In genomic region chr9:120792898-120793765, GRCh38 we compare ENCODE assay signal across 8 cellular contexts.
DNase-seq lines count a peak whose midpoint lies in the region; ATAC-seq and TF ChIP-seq lines count a peak whose summit lies in the region.

A gene with protein sequence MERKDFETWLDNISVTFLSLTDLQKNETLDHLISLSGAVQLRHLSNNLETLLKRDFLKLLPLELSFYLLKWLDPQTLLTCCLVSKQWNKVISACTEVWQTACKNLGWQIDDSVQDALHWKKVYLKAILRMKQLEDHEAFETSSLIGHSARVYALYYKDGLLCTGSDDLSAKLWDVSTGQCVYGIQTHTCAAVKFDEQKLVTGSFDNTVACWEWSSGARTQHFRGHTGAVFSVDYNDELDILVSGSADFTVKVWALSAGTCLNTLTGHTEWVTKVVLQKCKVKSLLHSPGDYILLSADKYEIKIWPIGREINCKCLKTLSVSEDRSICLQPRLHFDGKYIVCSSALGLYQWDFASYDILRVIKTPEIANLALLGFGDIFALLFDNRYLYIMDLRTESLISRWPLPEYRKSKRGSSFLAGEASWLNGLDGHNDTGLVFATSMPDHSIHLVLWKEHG (minus strand): TSS chr9:120793416. CDS start chr9:120788258, 5,158 bp downstream.

- DNase-seq in AG08396 (ENCODE audit: low spot score) = peak; percentile 95
- DNase-seq in NCI-H345 treated with DMSO at 0.1 percent for 48 hours (lab: John Stamatoyannopoulos, UW; ENCODE audit: unreplicated experiment) = peak; percentile 66
- peak; percentile 89 for DNase-seq in activated CD4-positive, CD25-positive, alpha-beta regulatory T cell treated with anti-CD3 and anti-CD28 coated beads, Interleukin-2, amount 50 U/mL, for 72 hours
- peak; percentile 90 for DNase-seq in cerebellar cortex (ENCODE audit: low spot score)
- DNase-seq in islet precursor cell = peak; percentile 97
- peak; percentile 88 for DNase-seq in stimulated activated CD4-positive, alpha-beta T cell treated with anti-CD3 and anti-CD28 coated beads, Interleukin-12 subunit alpha, Interleukin-12 subunit beta, amount 100 ng/mL, for 4 hours

- in situ Hi-C loops in GM18951 (cut with MboI; ENCODE audit: low sequenced_read_pairs, unreplicated experiment) = no loop called here

- peak; percentile 95 for TF ChIP-seq POLR2A in GM18951 (IDR thresholded peaks at IDR 0.05; ENCODE audit: extremely low read depth, insufficient read depth, insufficient read length)

- ATAC-seq in HG03175 (IDR thresholded peaks at IDR 0.05; ENCODE audit: unreplicated experiment) = peak; percentile 91

Comparison
In these comparisons a context has a peak if more than half of its experiments do, and no peak if none do; other contexts are left out.
1. Peak in every context shown above with its lines: DNase-seq and ATAC-seq.